Comparison of ENCODE assay signal across 1 cellular context in the genomic region with DNA sequence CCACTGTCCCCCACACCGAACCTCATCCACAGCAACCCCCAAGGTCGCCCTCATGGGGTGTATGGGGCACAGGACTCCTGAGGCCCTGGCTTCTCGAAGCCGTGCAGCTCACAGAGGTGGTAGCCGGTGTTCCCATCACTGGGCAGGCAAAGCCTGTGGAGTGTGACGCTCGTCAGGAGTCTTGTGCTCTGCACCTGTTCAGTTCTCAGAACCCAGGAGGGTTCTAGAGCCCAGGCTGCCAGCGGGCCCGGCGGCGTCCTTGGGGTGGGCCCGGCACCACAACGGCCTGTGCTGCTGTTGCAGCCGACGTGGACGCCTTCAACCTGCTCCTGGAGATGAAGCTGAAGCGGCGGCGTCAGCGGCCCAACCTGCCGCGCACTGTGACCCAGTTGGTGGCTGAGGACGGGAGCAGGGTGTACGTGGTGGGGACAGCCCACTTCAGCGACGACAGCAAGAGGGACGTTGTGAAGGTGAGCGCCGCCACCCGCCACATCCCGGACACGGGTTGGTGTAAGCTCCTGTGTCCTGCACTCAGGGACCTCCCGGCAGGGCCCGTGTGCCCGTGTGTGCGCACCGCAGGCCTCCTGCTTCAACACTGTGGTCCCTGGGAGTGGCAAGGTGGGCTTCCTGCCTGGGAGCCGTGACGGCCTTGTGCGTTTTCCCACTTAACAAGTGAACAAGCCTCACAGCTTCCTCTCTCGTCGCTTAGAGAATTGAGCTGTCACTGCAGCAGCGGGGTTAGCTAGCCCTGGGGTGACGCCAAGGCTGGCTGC.
TF ChIP-seq lines count a peak whose summit lies in the region.

No MANE protein-coding gene starts in this region.

TF ChIP-seq in K562, 482 proteins besides CTCF, POLR2A, EP300 and RAD21:
- TF ChIP-seq POLR2G (IDR thresholded peaks at IDR 0.05; ENCODE audit: low read depth, low read length) (peak; percentile 46; the same call in 1 of the 2 replicates), FOXJ2 (tag; IDR thresholded peaks at IDR 0.05) (no peak)
- TF ChIP-seq, protein P1, sequence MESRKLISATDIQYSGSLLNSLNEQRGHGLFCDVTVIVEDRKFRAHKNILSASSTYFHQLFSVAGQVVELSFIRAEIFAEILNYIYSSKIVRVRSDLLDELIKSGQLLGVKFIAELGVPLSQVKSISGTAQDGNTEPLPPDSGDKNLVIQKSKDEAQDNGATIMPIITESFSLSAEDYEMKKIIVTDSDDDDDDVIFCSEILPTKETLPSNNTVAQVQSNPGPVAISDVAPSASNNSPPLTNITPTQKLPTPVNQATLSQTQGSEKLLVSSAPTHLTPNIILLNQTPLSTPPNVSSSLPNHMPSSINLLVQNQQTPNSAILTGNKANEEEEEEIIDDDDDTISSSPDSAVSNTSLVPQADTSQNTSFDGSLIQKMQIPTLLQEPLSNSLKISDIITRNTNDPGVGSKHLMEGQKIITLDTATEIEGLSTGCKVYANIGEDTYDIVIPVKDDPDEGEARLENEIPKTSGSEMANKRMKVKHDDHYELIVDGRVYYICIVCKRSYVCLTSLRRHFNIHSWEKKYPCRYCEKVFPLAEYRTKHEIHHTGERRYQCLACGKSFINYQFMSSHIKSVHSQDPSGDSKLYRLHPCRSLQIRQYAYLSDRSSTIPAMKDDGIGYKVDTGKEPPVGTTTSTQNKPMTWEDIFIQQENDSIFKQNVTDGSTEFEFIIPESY (CRISPR knock-in tag; IDR thresholded peaks at IDR 0.05) = 0 out of 2 replicates have a peak, but pooled peaks have one; percentile 38
